In genomic region chr7:99772565-99772964, GRCh38 we compare ENCODE assay signal across 21 cellular contexts. TPM values are rescaled to one million over a fixed set of nuclear protein-coding genes. Genes with fewer than 3 reads are reported as not detected.
DNase-seq lines count a peak whose midpoint lies in the region; ATAC-seq, FAIRE-seq and TF ChIP-seq lines count a peak whose summit lies in the region.
"Had no signal": no experiment of that assay in that cellular context is flagged by ENCODE, and none has a peak within 500 bp of the region (broad histone marks: within the 10 kb centered on the region; RNA-seq: fewer than 3 reads in every experiment).

No MANE protein-coding gene starts in this region.

- H3K4me1 ChIP-seq in liver (ENCODE audit: control insufficient read depth in 4 of 4, insufficient read depth in 4 of 4, low read length in 3 of 4), result peaks cover 0 to 5% (median under 1%) of the 10 kb centered on the region in 4 donors
- H3K4me1 ChIP-seq in small intestine (ENCODE audit: control insufficient read depth in 2 of 2, insufficient read depth in 1 of 2, low read depth in 1 of 2, low read length in 1 of 2), result peaks cover 0 to under 1% of the 10 kb centered on the region in 2 donors

- H3K4me3 ChIP-seq in epithelial cell of proximal tubule (ENCODE audit: low read depth, low read length) (no peak overlapping the region), liver (ENCODE audit: low read depth in 1 of 3, low read length in 3 of 3) (no peak overlapping the region), small intestine (ENCODE audit: low read depth in 1 of 2, low read length in 2 of 2) (no peak overlapping the region)
- H3K4me3 ChIP-seq: PC-9 had no signal

- FAIRE-seq in RCC 7860 (lab: Jason Lieb, UNC) (peak; percentile 61), small intestine (lab: Jason Lieb, UNC) (no peak), HTR-8/SVneo (lab: Jason Lieb, UNC) (no peak)

- peak; percentile 35 for DNase-seq in RCC 7860 (ENCODE audit: low spot score)
- peak; percentile 77 for DNase-seq in epithelial cell of proximal tubule (ENCODE audit: low read depth)
- DNase-seq in small intestine, result peak; percentile 95
- DNase-seq in Right ventricle myocardium superior, result no peak
- DNase-seq in HTR-8/SVneo (ENCODE audit: insufficient read length, low spot score), result no peak
- no peak for DNase-seq in stimulated activated CD4-positive, alpha-beta T cell treated with anti-CD3 and anti-CD28 coated beads, Interleukin-15, amount 100 ng/mL, for 24 hours
- DNase-seq: ACHN, DMS 273 treated with DMSO at 0.1 percent for 48 hours, GDM1, GOT3, KBM-7, MV-4-11, NCI-H187, NCI-H2107, NCI-H2227 treated with DMSO at 0.1 percent for 48 hours, NCI-H510A treated with DMSO at 0.1 percent for 48 hours, PC-9 had no signal

- H3K9me3 ChIP-seq in liver (ENCODE audit: control insufficient read depth in 4 of 4, low read length in 3 of 4), result no peaks in the 10 kb centered on the region
- no peaks in the 10 kb centered on the region for H3K9me3 ChIP-seq in small intestine (ENCODE audit: control insufficient read depth, low read depth)

- intact Hi-C loops in Right ventricle myocardium superior (cut with DNase I), result no loop called here

- TF ChIP-seq CTCF in epithelial cell of proximal tubule (conservative IDR thresholded peaks at IDR 0.05; ENCODE audit: low read depth, low read length) (no peak), liver (IDR thresholded peaks at IDR 0.05; ENCODE audit: low read depth, low read length, missing input control) (no peak)

- H3K36me3 ChIP-seq in liver (ENCODE audit: control insufficient read depth in 4 of 4, insufficient read depth in 3 of 4, low read depth in 1 of 4, low read length in 3 of 4) (peaks cover 0 to 13% (median 2%) of the 10 kb centered on the region in 4 donors), small intestine (ENCODE audit: control insufficient read depth in 2 of 2, insufficient read depth in 2 of 2, low read length in 2 of 2) (peaks cover 0 to 4% of the 10 kb centered on the region in 2 donors)

- TF ChIP-seq RAD21 in liver (IDR thresholded peaks at IDR 0.05), result peak; percentile 19 to 52

- H3K9ac ChIP-seq in liver (ENCODE audit: low read depth in 1 of 2, low read length in 2 of 2), result no peak overlapping the region

- 30% methylated on average over 1 of the region's 1 CpG for WGBS in liver
- 14 to 67% (median 21%) methylated on average over 1 of the region's 1 CpG for WGBS in small intestine, 3 donors

- H3K27ac ChIP-seq in liver (ENCODE audit: low read depth in 1 of 2, low read length in 2 of 2) (peak overlapping the region; percentile 5 to 69), small intestine (ENCODE audit: low read depth in 1 of 2, low read length in 1 of 2) (peak overlapping the region; percentile 11 to 58)
- H3K27ac ChIP-seq: C4-2B, PC-9 had no signal

- ATAC-seq in Right ventricle myocardium superior (ENCODE audit: poor library complexity), result no peak
- ATAC-seq: HCT116 had no signal

- H3K27me3 ChIP-seq in liver (ENCODE audit: control insufficient read depth in 4 of 4, insufficient read depth in 4 of 4, low read length in 3 of 4) (no peaks in the 10 kb centered on the region), small intestine (ENCODE audit: control insufficient read depth in 2 of 2, insufficient read depth in 2 of 2, low read length in 2 of 2) (no peaks in the 10 kb centered on the region)

TF ChIP-seq in liver, 16 proteins besides CTCF, POLR2A, EP300 and RAD21:
- TF ChIP-seq HNF4A (conservative IDR thresholded peaks at IDR 0.05) (peak; percentile 83 to 85), EGR1 (IDR thresholded peaks at IDR 0.05; ENCODE audit: low read depth in 2 of 2) (no peak), FOXA2 (IDR thresholded peaks at IDR 0.05) (peak; percentile 47), TAF1 (conservative IDR thresholded peaks at IDR 0.05) (peak; percentile 15), YY1 (IDR thresholded peaks at IDR 0.05) (peak; percentile 44), SP1 (IDR thresholded peaks at IDR 0.05) (peak; percentile 42), ATF3 (IDR thresholded peaks at IDR 0.05) (no peak), HNF4G (IDR thresholded peaks at IDR 0.05) (peak; percentile 83), JUND (IDR thresholded peaks at IDR 0.05) (peak; percentile 13 to 25), ZBTB33 (IDR thresholded peaks at IDR 0.05) (peak; percentile 44), NR2F2 (IDR thresholded peaks at IDR 0.05) (no peak), MAX (IDR thresholded peaks at IDR 0.05) (peak; percentile 14), RXRA (IDR thresholded peaks at IDR 0.05) (peak; percentile 60 to 65), GABPA (IDR thresholded peaks at IDR 0.05 in 1 of 2, conservative IDR thresholded peaks at IDR 0.05 in 1 of 2) (no peak), FOXA1 (IDR thresholded peaks at IDR 0.05) (peak; percentile 23), REST (IDR thresholded peaks at IDR 0.05) (peak; percentile 17)
TF ChIP-seq in liver: peak in this region for 12.

RNA-seq across cellular contexts. Expression of gene CYP3A4, which starts 11.4 kb away (rescaled TPM):
- total RNA-seq in epithelial cell of proximal tubule, result not detected in 2 replicates
- 100 to 1,000 TPM in 1 of 2 donors, under 1 TPM in 1; 0.51 to 138 TPM for total RNA-seq in liver
- polyA plus RNA-seq in liver, result 1,000 to 10,000 TPM in 1 of 2 donors, 100 to 1,000 TPM in 1; 440 to 1,082 TPM
- polyA plus RNA-seq in small intestine, result 100 to 1,000 TPM in 2 of 3 donors, 10 to 100 TPM in 1; 13.6 to 310 (median 181) TPM
- total RNA-seq in Right ventricle myocardium superior, result 0.70 TPM
- total RNA-seq: PC-9 had no signal

RNA-seq across cellular contexts. Expression of gene CYP3A7, which starts 37.6 kb away (rescaled TPM):
- total RNA-seq in epithelial cell of proximal tubule (0.12 TPM in 1 of 2 replicates, not detected in the other), liver (1,000 to 10,000 TPM in 1 of 2 donors, 10 to 100 TPM in 1; 81.2 to 2,448 TPM), Right ventricle myocardium superior (not detected)
- polyA plus RNA-seq in liver (10 to 100 TPM; 36.1 to 85.6 TPM), small intestine (1 to 10 TPM in 2 of 3 donors, under 1 TPM in 1; 0.45 to 2.9 (median 1.4) TPM)
- total RNA-seq: Daoy, PC-9 had no signal

RNA-seq across cellular contexts. Expression of gene CYP3A43, which starts 55.2 kb away (rescaled TPM):
- total RNA-seq in epithelial cell of proximal tubule (not detected in 2 replicates), liver (10 to 100 TPM in 1 of 2 donors, under 1 TPM in 1; 0.61 to 75.3 TPM), Right ventricle myocardium superior (not detected)
- polyA plus RNA-seq in liver (10 to 100 TPM in 1 of 2 donors, 1 to 10 TPM in 1; 4.6 to 35.1 TPM), small intestine (not detected)
- total RNA-seq: Daoy, PC-9 had no signal

Comparison
In these comparisons a context has a peak if more than half of its experiments do, and no peak if none do; other contexts are left out.
1. DNase-seq: peak in RCC 7860 (single experiment), epithelial cell of proximal tubule (single experiment) and small intestine (single experiment); none in Right ventricle myocardium superior (single experiment), HTR-8/SVneo (single experiment) and stimulated activated CD4-positive, alpha-beta T cell treated with anti-CD3 and anti-CD28 coated beads, Interleukin-15, amount 100 ng/mL, for 24 hours (single experiment).
2. RNA of gene CYP3A7, which starts 37.6 kb away (total RNA-seq): 81.2 to 2,448 TPM in liver; 0.12 TPM in epithelial cell of proximal tubule and not detected in Right ventricle myocardium superior (single experiment); every median in the first group is over 10 times any median in the second.